8 cellular contexts compared by ENCODE assay signal in genomic region chr1:110872745-110873435, GRCh38. TPM values are rescaled to one million over a fixed set of nuclear protein-coding genes. Genes with fewer than 3 reads are reported as not detected.
A peak's percentile ranks its signal among the peaks of the same experiment; 100 is the strongest.
DNase-seq lines count a peak whose midpoint lies in the region; ATAC-seq and TF ChIP-seq lines count a peak whose summit lies in the region.

TSS of gene CD53 (plus strand) at chr1:110873148. CDS start at chr1:110891409, 18,261 bp downstream.

- intact Hi-C loops in A673 (cut with micrococcal nuclease; ENCODE audit: unreplicated experiment) = no loop called here
- intact Hi-C loops in activated CD4-positive, alpha-beta T cell treated with anti-CD3 and anti-CD28 coated beads for 36 hours (cut with DNase I, micrococcal nuclease) = loop anchor here (1.0 to 10.0 kb wide), 6 partner anchors 7 to 1752 kb away; partner anchors contain the start of gene PSMA5 (in 1 of the 2)

- H3K27me3 Mint-ChIP-seq in activated CD4-positive, alpha-beta T cell treated with anti-CD3 and anti-CD28 coated beads for 36 hours = no peaks in the 10 kb centered on the region

- H3K4me1 Mint-ChIP-seq in activated CD4-positive, alpha-beta T cell treated with anti-CD3 and anti-CD28 coated beads for 36 hours = peaks cover 38% of the 10 kb centered on the region

- no TSS peak for BruUV-seq in A673 (replicated peaks; lab: Mats Ljungman, UMichigan)

- CTCF ChIA-PET in A673 (lab: Charles Lee) = no interaction called here
- CTCF ChIA-PET in activated CD4-positive, alpha-beta T cell treated with anti-CD3 and anti-CD28 coated beads for 36 hours (lab: Charles Lee) = interaction anchor here (0.6 to 2.3 kb wide), 6 partner anchors 8 to 103 kb away, joined by 3 to 8 read pairs (median 3); partner anchors contain the start of gene LRIF1

- peak; percentile 53 for ATAC-seq in HG03342 (IDR thresholded peaks at IDR 0.05; ENCODE audit: unreplicated experiment)
- ATAC-seq in activated CD4-positive, alpha-beta T cell treated with anti-CD3 and anti-CD28 coated beads for 36 hours = peak; percentile 33

- H3K27me3 ChIP-seq in A673 (replicated peaks; ENCODE audit: insufficient read depth, low read depth, low read length, poor library complexity) (no peaks in the 10 kb centered on the region), subcutaneous abdominal adipose tissue (ENCODE audit: control insufficient read depth in 5 of 5, insufficient read depth in 4 of 5, low read length in 5 of 5) (no peaks in the 10 kb centered on the region), MG63 (no peaks in the 10 kb centered on the region)

- POLR2A ChIA-PET in A673 (lab: Charles Lee; ENCODE audit: low non-redundant PET) = no interaction called here
- POLR2A ChIA-PET in activated CD4-positive, alpha-beta T cell treated with anti-CD3 and anti-CD28 coated beads for 36 hours (lab: Charles Lee) = interaction anchor here (0.6 to 1.5 kb wide), 8 partner anchors 8 to 344 kb away, joined by 3 to 9 read pairs (median 4); no protein-coding TSS in a partner anchor

- no peak for TF ChIP-seq CTCF in A673 (conservative IDR thresholded peaks at IDR 0.05; ENCODE audit: low read depth, low read length)

- H3K4me1 ChIP-seq in A673 (ENCODE audit: insufficient read depth, low read length, poor library complexity, severe bottlenecking) (no peaks in the 10 kb centered on the region), subcutaneous abdominal adipose tissue (ENCODE audit: control insufficient read depth in 5 of 5, insufficient read depth in 5 of 5, low read length in 5 of 5) (peaks cover 0 to 10% (median 0%) of the 10 kb centered on the region in 5 donors)

- H3K9me3 Mint-ChIP-seq in activated CD4-positive, alpha-beta T cell treated with anti-CD3 and anti-CD28 coated beads for 36 hours (ENCODE audit: low read depth) = peaks cover 2% of the 10 kb centered on the region

- peak; percentile 68 for TF ChIP-seq POLR2A in GM19193 (IDR thresholded peaks at IDR 0.05; ENCODE audit: extremely low read depth, insufficient read depth, insufficient read length)

- no peaks in the 10 kb centered on the region for H3K9me3 ChIP-seq in A673 (ENCODE audit: low read depth, low read length, poor library complexity, severe bottlenecking)
- H3K9me3 ChIP-seq in subcutaneous abdominal adipose tissue (ENCODE audit: control insufficient read depth in 5 of 5, low read length in 5 of 5) = peaks cover 0 to 14% (median 4%) of the 10 kb centered on the region in 5 donors
- H3K9me3 ChIP-seq in MG63 = 0 out of 2 replicates have a peak, but pooled peaks cover 2% of the 10 kb centered on the region

- peak; percentile 13 for DNase-seq in A673 (ENCODE audit: low spot score)
- DNase-seq in activated CD4-positive, alpha-beta T cell treated with anti-CD3 and anti-CD28 coated beads for 36 hours = peak; percentile 62
- peak; percentile 45 for DNase-seq in globus pallidus (ENCODE audit: low spot score)
- no peak for DNase-seq in MG63
- no peak for DNase-seq in NCI-H1436 treated with DMSO at 0.1 percent for 48 hours (lab: John Stamatoyannopoulos, UW)

- H3K36me3 Mint-ChIP-seq in activated CD4-positive, alpha-beta T cell treated with anti-CD3 and anti-CD28 coated beads for 36 hours (ENCODE audit: low read depth) = peaks cover 38% of the 10 kb centered on the region

- H3K27ac ChIP-seq in A673 (ENCODE audit: low read depth, low read length, poor library complexity, severe bottlenecking) (no peak within 1 kb of the TSS), subcutaneous abdominal adipose tissue (ENCODE audit: low read depth, low read length) (peak within 1 kb of the TSS; percentile 14)

- peak within 1 kb of the TSS; percentile 85 for H3K4me3 Mint-ChIP-seq in activated CD4-positive, alpha-beta T cell treated with anti-CD3 and anti-CD28 coated beads for 36 hours

- H3K4me3 ChIP-seq in A673 (ENCODE audit: low read depth, low read length, poor library complexity, severe bottlenecking) (no peak within 1 kb of the TSS), subcutaneous abdominal adipose tissue (ENCODE audit: low read depth in 1 of 5, low read length in 5 of 5) (peak within 1 kb of the TSS; percentile 42 to 67 (median 57)), MG63 (no peak within 1 kb of the TSS)

- peak within 1 kb of the TSS; percentile 95 for H3K27ac Mint-ChIP-seq in activated CD4-positive, alpha-beta T cell treated with anti-CD3 and anti-CD28 coated beads for 36 hours

- H3K9ac ChIP-seq in subcutaneous abdominal adipose tissue (ENCODE audit: low read length in 5 of 5) = peak within 1 kb of the TSS in 3 of 5 donors; percentile 56 to 71 (median 66)

- H3K36me3 ChIP-seq in A673 (ENCODE audit: insufficient read depth, low read length, poor library complexity, severe bottlenecking) = no peaks in the 10 kb centered on the region
- H3K36me3 ChIP-seq in subcutaneous abdominal adipose tissue (ENCODE audit: control insufficient read depth in 5 of 5, insufficient read depth in 5 of 5, low read length in 5 of 5) = no peaks in the 10 kb centered on the region
- H3K36me3 ChIP-seq in MG63 = no peaks in the 10 kb centered on the region

RNA-seq across cellular contexts. Expression of gene CD53, which starts in this region (rescaled TPM):
- total RNA-seq in A673 (2021) = 0.19 and 0.35 TPM in 2 replicates
- 100 to 1,000 TPM; 238 to 244 TPM for total RNA-seq in activated CD4-positive, alpha-beta T cell treated with anti-CD3 and anti-CD28 coated beads for 36 hours
- total RNA-seq in MG63 (2014; rRNA removed; shearing (Covaris generic); ENCODE audit: low replicate concordance) = not detected in 2 replicates

Comparison
In these comparisons a context has a peak if more than half of its experiments do, and no peak if none do; other contexts are left out.
1. RNA of gene CD53 (total RNA-seq): 238 to 244 TPM in activated CD4-positive, alpha-beta T cell treated with anti-CD3 and anti-CD28 coated beads for 36 hours; 0.19 to 0.35 TPM in A673 and not detected in MG63; every median in the first group is over 100 times any median in the second.
2. Peak in DNase-seq in A673; RNA of the gene not detected or under 1 TPM.
3. DNase-seq: peak in activated CD4-positive, alpha-beta T cell treated with anti-CD3 and anti-CD28 coated beads for 36 hours (single experiment) and globus pallidus (single experiment); none in MG63 (single experiment) and NCI-H1436 treated with DMSO at 0.1 percent for 48 hours (single experiment).
4. H3K4me3 ChIP-seq: peak in subcutaneous abdominal adipose tissue (5 of 5); none in A673 (single experiment) and MG63 (single experiment).